Comparison of ENCODE assay signal across 1 cellular context in the genomic region with DNA sequence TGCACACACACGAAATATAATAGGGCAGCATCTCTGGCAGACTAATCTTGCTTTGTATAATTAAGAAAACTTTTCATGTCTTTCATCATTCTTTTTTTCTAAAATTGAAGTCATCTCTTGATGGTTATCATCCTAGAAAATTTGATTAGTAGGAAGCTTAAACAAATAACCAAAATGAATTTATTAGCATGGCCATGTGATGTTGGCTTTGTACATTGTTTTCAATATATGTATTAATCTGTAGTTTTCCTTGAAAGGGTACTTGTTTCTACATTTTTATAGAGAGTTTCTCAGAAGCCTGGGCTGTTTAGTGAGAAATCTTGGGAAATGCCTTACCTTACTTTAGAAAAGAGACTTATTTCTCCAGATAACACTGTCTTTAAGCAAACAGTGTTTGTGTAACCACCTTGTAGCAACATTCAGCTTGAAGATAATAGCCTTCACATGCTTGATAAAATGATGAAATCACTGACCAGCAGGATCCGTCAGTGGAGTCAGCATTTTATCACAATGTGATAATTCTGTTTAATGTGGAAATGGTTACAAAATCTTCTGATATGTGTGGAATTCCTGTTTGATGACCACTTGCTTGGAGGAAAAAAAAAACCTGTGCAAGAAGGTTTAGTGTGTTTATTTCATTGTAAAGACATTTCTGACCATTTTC.
TF ChIP-seq lines count a peak whose summit lies in the region.

No MANE protein-coding gene starts in this region.

TF ChIP-seq in HepG2, 621 proteins besides CTCF, POLR2A, EP300 and RAD21 (continued from another document):
- TF ChIP-seq PBX3 (CRISPR knock-in tag; IDR thresholded peaks at IDR 0.05; ENCODE audit: borderline replicate concordance) (no peak), ZNF749 (CRISPR knock-in tag; IDR thresholded peaks at IDR 0.05; ENCODE audit: borderline replicate concordance) (no peak), ZNF614 (CRISPR knock-in tag; IDR thresholded peaks at IDR 0.05; ENCODE audit: borderline replicate concordance) (no peak), ZNF282 (IDR thresholded peaks at IDR 0.05; ENCODE audit: partially characterized antibody) (no peak), ZNF33B (CRISPR knock-in tag; IDR thresholded peaks at IDR 0.05) (no peak), FOSL2 (CRISPR knock-in tag; IDR thresholded peaks at IDR 0.05) (no peak), ZBTB20 (CRISPR knock-in tag; IDR thresholded peaks at IDR 0.05; ENCODE audit: borderline replicate concordance, low read depth) (no peak), FOXO1 (CRISPR knock-in tag; IDR thresholded peaks at IDR 0.05) (no peak), ZNF441 (CRISPR knock-in tag; IDR thresholded peaks at IDR 0.05; ENCODE audit: borderline replicate concordance) (no peak), MAFK (conservative IDR thresholded peaks at IDR 0.05 in 1 of 2, IDR thresholded peaks at IDR 0.05 in 1 of 2; ENCODE audit: low read length in 2 of 2) (peak in 1 of 2 experiments; percentile 48; a peak in 2 of 4 replicates), SP2 (CRISPR knock-in tag; IDR thresholded peaks at IDR 0.05) (no peak), FOXK2 (IDR thresholded peaks at IDR 0.05) (no peak), ZNF709 (CRISPR knock-in tag; IDR thresholded peaks at IDR 0.05) (no peak), ZNF124 (CRISPR knock-in tag; IDR thresholded peaks at IDR 0.05) (no peak), HOMEZ (CRISPR knock-in tag; IDR thresholded peaks at IDR 0.05; ENCODE audit: low read depth) (no peak)
- TF ChIP-seq, protein P1, sequence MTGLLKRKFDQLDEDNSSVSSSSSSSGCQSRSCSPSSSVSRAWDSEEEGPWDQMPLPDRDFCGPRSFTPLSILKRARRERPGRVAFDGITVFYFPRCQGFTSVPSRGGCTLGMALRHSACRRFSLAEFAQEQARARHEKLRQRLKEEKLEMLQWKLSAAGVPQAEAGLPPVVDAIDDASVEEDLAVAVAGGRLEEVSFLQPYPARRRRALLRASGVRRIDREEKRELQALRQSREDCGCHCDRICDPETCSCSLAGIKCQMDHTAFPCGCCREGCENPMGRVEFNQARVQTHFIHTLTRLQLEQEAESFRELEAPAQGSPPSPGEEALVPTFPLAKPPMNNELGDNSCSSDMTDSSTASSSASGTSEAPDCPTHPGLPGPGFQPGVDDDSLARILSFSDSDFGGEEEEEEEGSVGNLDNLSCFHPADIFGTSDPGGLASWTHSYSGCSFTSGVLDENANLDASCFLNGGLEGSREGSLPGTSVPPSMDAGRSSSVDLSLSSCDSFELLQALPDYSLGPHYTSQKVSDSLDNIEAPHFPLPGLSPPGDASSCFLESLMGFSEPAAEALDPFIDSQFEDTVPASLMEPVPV (CRISPR knock-in tag; IDR thresholded peaks at IDR 0.05): no peak
